In the genomic region with DNA sequence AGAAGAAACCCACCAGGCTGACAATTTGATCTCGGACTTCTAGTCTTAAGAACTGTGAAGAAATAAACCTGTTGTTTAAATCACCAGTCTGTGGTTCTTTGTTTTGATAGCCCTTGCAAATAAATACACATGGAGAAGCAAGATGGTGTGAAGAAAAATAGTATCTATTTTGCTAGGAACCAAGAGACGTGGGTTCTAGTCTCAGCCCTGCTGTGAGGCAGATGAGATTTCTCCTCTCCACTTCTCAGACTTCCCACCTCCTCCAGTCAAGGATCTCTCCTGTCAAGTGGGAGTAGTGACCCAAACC, we compare ENCODE assay signal across 40 cellular contexts.
"Had no signal": no experiment of that assay in that cellular context is flagged by ENCODE, and none has a peak within 500 bp of the region (broad histone marks: within the 10 kb centered on the region; RNA-seq: fewer than 3 reads in every experiment).

No MANE protein-coding gene starts in this region.

- DNase-seq: activated CD4-positive, alpha-beta memory T cell treated with anti-CD3 and anti-CD28 coated beads, Interleukin-2, amount 10 ng/mL, durations not matched to agents 7 days and 5 days; activated CD4-positive, alpha-beta T cell treated with anti-CD3 and anti-CD28 coated beads for 1 hour; activated CD4-positive, alpha-beta T cell treated with anti-CD3 and anti-CD28 coated beads for 36 hours; activated CD4-positive, alpha-beta T cell treated with anti-CD3 and anti-CD28 coated beads for 48 hours; activated CD4-positive, alpha-beta T cell treated with anti-CD3 and anti-CD28 coated beads, Interleukin-2, amount 10 ng/mL, durations not matched to agents 7 days and 5 days; activated CD4-positive, alpha-beta T cell treated with anti-CD3 and anti-CD28 coated beads, Interleukin-2, amount 50 U/mL, for 48 hours; activated CD4-positive, CD25-positive, alpha-beta regulatory T cell; activated CD8-positive, alpha-beta memory T cell treated with anti-CD3 and anti-CD28 coated beads for 24 hours; activated CD8-positive, alpha-beta memory T cell treated with anti-CD3 and anti-CD28 coated beads, Interleukin-2, amount 10 ng/mL, durations not matched to agents 7 days and 5 days; activated CD8-positive, alpha-beta memory T cell treated with anti-CD3 and anti-CD28 coated beads, Interleukin-2, amount 50 U/mL, for 48 hours; activated CD8-positive, alpha-beta T cell treated with anti-CD3 and anti-CD28 coated beads, Interleukin-2, amount 10 ng/mL, durations not matched to agents 7 days and 5 days; activated effector memory CD4-positive, alpha-beta T cell treated with anti-CD3 and anti-CD28 coated beads, Interleukin-2, amount 50 U/mL, for 16 hours; activated gamma-delta T cell treated with Interleukin-2 at 50 U/mL for 16 hours; activated naive CD4-positive, alpha-beta T cell; activated naive CD4-positive, alpha-beta T cell treated with anti-CD3 and anti-CD28 coated beads for 36 hours; activated naive CD4-positive, alpha-beta T cell treated with anti-CD3 and anti-CD28 coated beads, Interleukin-2, amount 50 U/mL, for 16 hours; activated naive CD8-positive, alpha-beta T cell treated with anti-CD3 and anti-CD28 coated beads for 36 hours; activated T-cell treated with anti-CD3 and anti-CD28 coated beads, Interleukin-2, amount 50 U/mL, for 24 hours; activated T-cell treated with anti-CD3 and anti-CD28 coated beads, Interleukin-2, amount 50 U/mL, for 48 hours; adrenal gland; amniotic stem cell; caudate nucleus; cerebellar nuclear complex; T-helper 1 cell; T-helper 2 cell; T-helper 9 cell had no signal

- H3K36me3 Mint-ChIP-seq: activated naive CD4-positive, alpha-beta T cell treated with anti-CD3 and anti-CD28 coated beads, Interleukin-2, amount 50 U/mL, for 72 hours; activated naive CD8-positive, alpha-beta T cell treated with anti-CD3 and anti-CD28 coated beads for 36 hours; brain had no signal

- H3K9me3 ChIP-seq: adrenal gland, ascending aorta had no signal

- H3K36me3 ChIP-seq: adrenal gland, ascending aorta, cardiac muscle cell had no signal

- H3K4me3 Mint-ChIP-seq: activated CD4-positive, alpha-beta memory T cell treated with anti-CD3 and anti-CD28 coated beads, Interleukin-2, amount 10 ng/mL, durations not matched to agents 7 days and 5 days; activated CD4-positive, alpha-beta T cell treated with anti-CD3 and anti-CD28 coated beads for 36 hours; activated CD4-positive, alpha-beta T cell treated with anti-CD3 and anti-CD28 coated beads, Interleukin-2, amount 10 ng/mL, durations not matched to agents 7 days and 5 days; activated CD8-positive, alpha-beta memory T cell treated with anti-CD3 and anti-CD28 coated beads, Interleukin-2, amount 10 ng/mL, durations not matched to agents 7 days and 5 days; activated CD8-positive, alpha-beta T cell treated with anti-CD3 and anti-CD28 coated beads, Interleukin-2, amount 10 ng/mL, durations not matched to agents 7 days and 5 days; activated naive CD4-positive, alpha-beta T cell treated with anti-CD3 and anti-CD28 coated beads for 36 hours; activated naive CD8-positive, alpha-beta T cell treated with anti-CD3 and anti-CD28 coated beads for 36 hours; activated T-cell treated with anti-CD3 and anti-CD28 coated beads, Interleukin-2, amount 50 U/mL, for 24 hours; activated T-helper 1 cell treated with anti-CD3 and anti-CD28 coated beads, Interleukin-12 subunit alpha, Interleukin-12 subunit beta, Interleukin-2, Interleukin-4 antibody, amounts not matched to agents 30 ng/mL and 10 ng/mL and 1 ng/mL, durations not matched to agents 14 hours and 24 hours and 36 hours; activated T-helper 17 cell treated with anti-CD3 and anti-CD28 coated beads, Interleukin-2, amount 50 U/mL, for 72 hours; brain; central memory CD8-positive, alpha-beta T cell; T-helper 1 cell treated with Interleukin-12 subunit alpha and Interleukin-12 subunit beta and Interleukin-4 antibody, amounts not matched to agents 30 μg/mL and 1 μg/mL, for 36 hours; T-helper 2 cell treated with Interferon-gamma antibody and Interleukin-4, amounts not matched to agents 5 μg/mL and 100 μg/mL, for 36 hours; WTC11 had no signal

- H3K9me3 Mint-ChIP-seq: central memory CD8-positive, alpha-beta T cell had no signal

- H3K27ac ChIP-seq: adrenal gland, ascending aorta, cardiac muscle cell, VCaP had no signal

- H3K4me1 Mint-ChIP-seq: activated CD4-positive, alpha-beta T cell treated with anti-CD3 and anti-CD28 coated beads for 36 hours; activated CD4-positive, alpha-beta T cell treated with anti-CD3 and anti-CD28 coated beads, Interleukin-2, amount 10 ng/mL, durations not matched to agents 7 days and 5 days; activated CD8-positive, alpha-beta memory T cell treated with anti-CD3 and anti-CD28 coated beads, Interleukin-2, amount 10 ng/mL, durations not matched to agents 7 days and 5 days; activated naive CD8-positive, alpha-beta T cell treated with anti-CD3 and anti-CD28 coated beads for 36 hours; activated T-helper 17 cell treated with anti-CD3 and anti-CD28 coated beads, Interleukin-2, amount 50 U/mL, for 72 hours; central memory CD8-positive, alpha-beta T cell had no signal

- H3K27me3 ChIP-seq: adrenal gland, ascending aorta, cardiac muscle cell had no signal

- FAIRE-seq: bronchial epithelial cell, TTC549 had no signal

- H3K27ac Mint-ChIP-seq: activated CD4-positive, alpha-beta memory T cell treated with anti-CD3 and anti-CD28 coated beads, Interleukin-2, amount 10 ng/mL, durations not matched to agents 7 days and 5 days; activated CD4-positive, alpha-beta T cell treated with anti-CD3 and anti-CD28 coated beads for 36 hours; activated CD4-positive, alpha-beta T cell treated with anti-CD3 and anti-CD28 coated beads, Interleukin-2, amount 10 ng/mL, durations not matched to agents 7 days and 5 days; activated CD8-positive, alpha-beta memory T cell treated with anti-CD3 and anti-CD28 coated beads, Interleukin-2, amount 10 ng/mL, durations not matched to agents 7 days and 5 days; activated CD8-positive, alpha-beta T cell treated with anti-CD3 and anti-CD28 coated beads, Interleukin-2, amount 10 ng/mL, durations not matched to agents 7 days and 5 days; activated naive CD4-positive, alpha-beta T cell treated with anti-CD3 and anti-CD28 coated beads for 36 hours; activated naive CD4-positive, alpha-beta T cell treated with anti-CD3 and anti-CD28 coated beads, Interleukin-2, amount 50 U/mL, for 72 hours; activated naive CD8-positive, alpha-beta T cell treated with anti-CD3 and anti-CD28 coated beads for 36 hours; activated T-cell treated with anti-CD3 and anti-CD28 coated beads, Interleukin-2, amount 50 U/mL, for 24 hours; activated T-helper 1 cell treated with anti-CD3 and anti-CD28 coated beads, Interleukin-12 subunit alpha, Interleukin-12 subunit beta, Interleukin-2, Interleukin-4 antibody, amounts not matched to agents 30 ng/mL and 10 ng/mL and 1 ng/mL, durations not matched to agents 14 hours and 24 hours and 36 hours; activated T-helper 17 cell treated with anti-CD3 and anti-CD28 coated beads, Interleukin-2, amount 50 U/mL, for 72 hours; brain; T-helper 1 cell treated with Interleukin-12 subunit alpha and Interleukin-12 subunit beta and Interleukin-4 antibody, amounts not matched to agents 30 μg/mL and 1 μg/mL, for 36 hours; T-helper 2 cell treated with Interferon-gamma antibody and Interleukin-4, amounts not matched to agents 5 μg/mL and 100 μg/mL, for 36 hours; WTC11 had no signal

- H3K4me3 ChIP-seq: adrenal gland, ascending aorta, cardiac muscle cell had no signal

- ATAC-seq: activated CD4-positive, alpha-beta T cell treated with anti-CD3 and anti-CD28 coated beads for 36 hours; activated CD4-positive, CD25-positive, alpha-beta regulatory T cell treated with anti-CD3 and anti-CD28 coated beads, Interleukin-2, amount 50 U/mL, for 24 hours; activated CD8-positive, alpha-beta memory T cell treated with anti-CD3 and anti-CD28 coated beads, Interleukin-2, amount 10 ng/mL, durations not matched to agents 7 days and 5 days; activated CD8-positive, alpha-beta T cell treated with anti-CD3 and anti-CD28 coated beads, Interleukin-2, amount 10 ng/mL, durations not matched to agents 7 days and 5 days; activated naive CD4-positive, alpha-beta T cell treated with anti-CD3 and anti-CD28 coated beads, Interleukin-2, amount 50 U/mL, for 72 hours; activated T-helper 17 cell treated with anti-CD3 and anti-CD28 coated beads, Interleukin-2, amount 50 U/mL, for 72 hours; WTC11 had no signal

- H3K4me1 ChIP-seq: adrenal gland, ascending aorta had no signal

- H3K27me3 Mint-ChIP-seq: activated CD4-positive, alpha-beta memory T cell treated with anti-CD3 and anti-CD28 coated beads, Interleukin-2, amount 10 ng/mL, durations not matched to agents 7 days and 5 days; activated CD4-positive, alpha-beta T cell treated with anti-CD3 and anti-CD28 coated beads for 36 hours; activated CD4-positive, alpha-beta T cell treated with anti-CD3 and anti-CD28 coated beads, Interleukin-2, amount 10 ng/mL, durations not matched to agents 7 days and 5 days; activated CD8-positive, alpha-beta memory T cell treated with anti-CD3 and anti-CD28 coated beads, Interleukin-2, amount 10 ng/mL, durations not matched to agents 7 days and 5 days; activated naive CD8-positive, alpha-beta T cell treated with anti-CD3 and anti-CD28 coated beads for 36 hours; activated T-cell treated with anti-CD3 and anti-CD28 coated beads, Interleukin-2, amount 50 U/mL, for 24 hours; activated T-helper 17 cell treated with anti-CD3 and anti-CD28 coated beads, Interleukin-2, amount 50 U/mL, for 72 hours; central memory CD8-positive, alpha-beta T cell had no signal
